In genomic region chr9:134656334-134657034, GRCh38 we compare ENCODE assay signal across 14 cellular contexts. TPM values are rescaled to one million over a fixed set of nuclear protein-coding genes. Genes with fewer than 3 reads are reported as not detected.
DNase-seq lines count a peak whose midpoint lies in the region; ATAC-seq, FAIRE-seq and TF ChIP-seq lines count a peak whose summit lies in the region.
"Had no signal": no experiment of that assay in that cellular context is flagged by ENCODE, and none has a peak within 500 bp of the region (broad histone marks: within the 10 kb centered on the region; RNA-seq: fewer than 3 reads in every experiment).

No MANE protein-coding gene starts in this region.

- H3K4me1 Mint-ChIP-seq in astrocyte (ENCODE audit: low read depth, unreplicated experiment) = peaks cover 43% of the 10 kb centered on the region
- H3K4me1 Mint-ChIP-seq: activated B cell treated with CpG ODN at 0.5 μM for 24 hours had no signal

- H4K91ac ChIP-seq in neuronal stem cell (ENCODE audit: low read depth, low read length, poor library complexity) = no peak overlapping the region

- H3K79me1 ChIP-seq in neuronal stem cell (ENCODE audit: low read depth, low read length) = peaks cover 3% of the 10 kb centered on the region

- TF ChIP-seq CTCF in LNCAP (IDR thresholded peaks at IDR 0.05) (peak; percentile 40; the same call in 1 of the 2 replicates), astrocyte (IDR thresholded peaks at IDR 0.05; ENCODE audit: insufficient read depth, low read depth, low read length) (no peak)

- H3K4me1 ChIP-seq in astrocyte (ENCODE audit: insufficient read depth, low read length) (peaks cover 26% of the 10 kb centered on the region), neuronal stem cell (ENCODE audit: control insufficient read depth in 2 of 2, insufficient read depth in 1 of 2, low read depth in 1 of 2, low read length in 2 of 2) (no peaks in the 10 kb centered on the region)

- peaks cover 13% of the 10 kb centered on the region for H3K36me3 ChIP-seq in astrocyte (ENCODE audit: insufficient read depth, low read length)
- H3K36me3 ChIP-seq in neuronal stem cell (replicated peaks in 1 of 2; ENCODE audit: control insufficient read depth in 2 of 2, insufficient read depth in 2 of 2, low read length in 2 of 2) = no peaks in the 10 kb centered on the region
- H3K36me3 ChIP-seq: esophagus squamous epithelium, neural progenitor cell had no signal

- H4K8ac ChIP-seq in neuronal stem cell (ENCODE audit: low read depth, low read length) = no peak overlapping the region

- peaks cover 93% of the 10 kb centered on the region for H4K20me1 ChIP-seq in astrocyte (ENCODE audit: insufficient read depth, low read length)

- H3K9ac ChIP-seq in astrocyte (ENCODE audit: low read length) (no peak overlapping the region), neuronal stem cell (ENCODE audit: low read depth, low read length, poor library complexity) (no peak overlapping the region)
- H3K9ac ChIP-seq: neural progenitor cell had no signal

- no peaks in the 10 kb centered on the region for H3K9me3 Mint-ChIP-seq in astrocyte (ENCODE audit: unreplicated experiment)

- H3K9me3 ChIP-seq in astrocyte (ENCODE audit: insufficient read depth, low read depth, low read length) = peaks cover 5% of the 10 kb centered on the region
- H3K9me3 ChIP-seq in neuronal stem cell (replicated peaks in 1 of 2; ENCODE audit: control insufficient read depth in 2 of 2, insufficient read depth in 1 of 2, low read depth in 1 of 2, low read length in 2 of 2) = peaks cover 4 to 13% of the 10 kb centered on the region in 2 donors

- H3K27ac Mint-ChIP-seq in astrocyte (ENCODE audit: unreplicated experiment) = peak overlapping the region; percentile 83
- H3K27ac Mint-ChIP-seq: activated B cell treated with CpG ODN at 0.5 μM for 24 hours, neural progenitor cell had no signal

- no peaks in the 10 kb centered on the region for H3K27me3 ChIP-seq in astrocyte (ENCODE audit: insufficient read depth, low read length)
- no peaks in the 10 kb centered on the region for H3K27me3 ChIP-seq in neuronal stem cell (ENCODE audit: control insufficient read depth in 3 of 3, insufficient read depth in 3 of 3, low read depth in 1 of 3, low read length in 3 of 3)
- H3K27me3 ChIP-seq: esophagus squamous epithelium, neural progenitor cell had no signal

- DNase-seq in NCI-H1092 treated with DMSO at 0.1 percent for 48 hours (lab: John Stamatoyannopoulos, UW) (peak; percentile 34), NCI-H1092 (lab: John Stamatoyannopoulos, UW) (no peak), astrocyte (ENCODE audit: low read depth) (no peak), neuronal stem cell (ENCODE audit: low spot score) (no peak), NCI-H2227 treated with DMSO at 0.1 percent for 48 hours (lab: John Stamatoyannopoulos, UW) (no peak)
- DNase-seq in stimulated activated CD4-positive, alpha-beta T cell treated with anti-CD3 and anti-CD28 coated beads, Interleukin-4, amount 100 ng/mL, for 1 hour = no peak
- DNase-seq: activated B cell treated with CpG ODN at 0.5 μM for 24 hours; esophagus squamous epithelium; NCI-H1417 treated with DMSO at 0.1 percent for 48 hours; stimulated activated naive CD4-positive, alpha-beta T cell had no signal

- no peak overlapping the region for H2BK120ac ChIP-seq in neuronal stem cell (ENCODE audit: low read depth, low read length)

- no peak overlapping the region for H2BK5ac ChIP-seq in neuronal stem cell (ENCODE audit: low read length)

- ATAC-seq in GM21825 (IDR thresholded peaks at IDR 0.05; ENCODE audit: unreplicated experiment) = no peak

- no peak overlapping the region for H3K18ac ChIP-seq in neuronal stem cell (ENCODE audit: low read length)

- H3K79me2 ChIP-seq in astrocyte (ENCODE audit: insufficient read depth, low read length) = peaks cover 92% of the 10 kb centered on the region

- WGBS in neuronal stem cell (ENCODE audit: extremely low coverage in 2 of 2, insufficient read length in 2 of 2, insufficient replicate concordance in 1 of 2), 2 donors = no CpG with 5 or more reads among the region's 12 CpGs

- no peak overlapping the region for H3K23ac ChIP-seq in neuronal stem cell (ENCODE audit: low read depth, low read length, poor library complexity)

- H3K4me3 Mint-ChIP-seq in astrocyte (ENCODE audit: unreplicated experiment) = no peak overlapping the region
- H3K4me3 Mint-ChIP-seq: activated B cell treated with CpG ODN at 0.5 μM for 24 hours, neural progenitor cell had no signal

- H3K27ac ChIP-seq in astrocyte (ENCODE audit: low read depth, low read length) (no peak overlapping the region), neuronal stem cell (replicated peaks; ENCODE audit: low read length) (no peak overlapping the region)
- H3K27ac ChIP-seq: esophagus squamous epithelium, neural progenitor cell had no signal

- H3K4ac ChIP-seq in neuronal stem cell (ENCODE audit: low read length) = no peak overlapping the region

- no peak overlapping the region for H3K14ac ChIP-seq in neuronal stem cell (ENCODE audit: low read length)

- H3K4me3 ChIP-seq in astrocyte (ENCODE audit: insufficient read depth, low read depth, low read length) = no peak overlapping the region
- H3K4me3 ChIP-seq in neuronal stem cell (ENCODE audit: low read length in 2 of 2) = no peak overlapping the region
- H3K4me3 ChIP-seq: esophagus squamous epithelium, neural progenitor cell had no signal

- FAIRE-seq in astrocyte (lab: Jason Lieb, UNC) = no peak
- FAIRE-seq: H54 had no signal

- peaks cover 22% of the 10 kb centered on the region for H3K36me3 Mint-ChIP-seq in astrocyte (ENCODE audit: low read depth, unreplicated experiment)
- H3K36me3 Mint-ChIP-seq: neural progenitor cell had no signal

- peak overlapping the region; percentile 18 for H2AK5ac ChIP-seq in neuronal stem cell (ENCODE audit: low read depth, low read length)

- no peak overlapping the region for H2BK12ac ChIP-seq in neuronal stem cell (ENCODE audit: low read length)

- H3K27me3 Mint-ChIP-seq in astrocyte (ENCODE audit: low read depth, unreplicated experiment) = no peaks in the 10 kb centered on the region
- H3K27me3 Mint-ChIP-seq: activated B cell treated with CpG ODN at 0.5 μM for 24 hours had no signal

- H2AFZ ChIP-seq in astrocyte (ENCODE audit: low read depth, low read length) (no peak overlapping the region), neuronal stem cell (ENCODE audit: low read length) (no peak overlapping the region)
- H2AFZ ChIP-seq: neural progenitor cell had no signal

- H2BK15ac ChIP-seq in neuronal stem cell (ENCODE audit: low read length) = no peak overlapping the region

- H3K4me2 ChIP-seq in astrocyte (ENCODE audit: low read length) (no peak overlapping the region), neuronal stem cell (ENCODE audit: insufficient read depth, low read length, poor library complexity, severe bottlenecking) (no peak overlapping the region)
- H3K4me2 ChIP-seq: neural progenitor cell had no signal

RNA-seq across cellular contexts. Expression of gene COL5A1, which starts 14.9 kb away (rescaled TPM):
- 1,055 and 1,568 TPM in 2 replicates for total RNA-seq in astrocyte
- polyA plus RNA-seq in neuronal stem cell (2013, experiment 1 of 2) = 10.1 TPM
- 10.2 TPM for polyA plus RNA-seq in neuronal stem cell (2013, experiment 2 of 2)
